Comparison of ENCODE assay signal across 7 cellular contexts in genomic region chr19:1106841-1107654, GRCh38. TPM values are rescaled to one million over a fixed set of nuclear protein-coding genes. Genes with fewer than 3 reads are reported as not detected.
DNase-seq lines count a peak whose midpoint lies in the region; ATAC-seq and TF ChIP-seq lines count a peak whose summit lies in the region.

No MANE protein-coding gene starts in this region.

- no peak for ATAC-seq in HG03521 (IDR thresholded peaks at IDR 0.05; ENCODE audit: unreplicated experiment)

- intact Hi-C loops in posterior vena cava (cut with DNase I) = no loop called here

- peak; percentile 46 to 59 for DNase-seq in NOMO-1 (lab: John Stamatoyannopoulos, UW; ENCODE audit: unreplicated experiment in 2 of 2)
- peak; percentile 61 to 79 for DNase-seq in cardiac fibroblast (ENCODE audit: low read depth in 2 of 2)
- DNase-seq in posterior vena cava (ENCODE audit: low spot score) = peak; percentile 85
- DNase-seq in NCI-H1417 treated with DMSO at 0.1 percent for 48 hours (lab: John Stamatoyannopoulos, UW) = no peak
- DNase-seq in COLO668 (lab: John Stamatoyannopoulos, UW; ENCODE audit: unreplicated experiment) = no peak

- TF ChIP-seq CTCF in GM12874 (IDR thresholded peaks at IDR 0.05; ENCODE audit: insufficient read depth, low read depth, low read length) (0 out of 2 replicates have a peak, but pooled peaks have one; percentile 5), cardiac fibroblast (IDR thresholded peaks at IDR 0.05; ENCODE audit: low read depth, low read length) (peak; percentile 17)

- no peak overlapping the region for H3K4me3 ChIP-seq in cardiac fibroblast (replicated peaks in 1 of 2; ENCODE audit: low read depth in 2 of 2, low read length in 2 of 2)

RNA-seq across cellular contexts. Expression of gene GPX4, which starts 3.3 kb away (rescaled TPM):
- 100 to 1,000 TPM; 176 to 193 TPM for total RNA-seq in posterior vena cava

RNA-seq across cellular contexts. Expression of gene POLR2E, which starts 11.9 kb away (rescaled TPM):
- 100 to 1,000 TPM in 1 of 2 donors, 10 to 100 TPM in 1; 89.9 to 105 TPM for total RNA-seq in posterior vena cava

RNA-seq across cellular contexts. Expression of gene ARHGAP45, which starts 40.1 kb away (rescaled TPM):
- total RNA-seq in posterior vena cava = 10 to 100 TPM in 1 of 2 donors, 1 to 10 TPM in 1; 10.0 to 26.8 TPM

Comparison
In these comparisons a context has a peak if more than half of its experiments do, and no peak if none do; other contexts are left out.
1. DNase-seq: peak in NOMO-1 (2 of 2), cardiac fibroblast (2 of 2) and posterior vena cava (single experiment); none in NCI-H1417 treated with DMSO at 0.1 percent for 48 hours (single experiment) and COLO668 (single experiment).